Comparison of ENCODE assay signal across 9 cellular contexts in the genomic region with DNA sequence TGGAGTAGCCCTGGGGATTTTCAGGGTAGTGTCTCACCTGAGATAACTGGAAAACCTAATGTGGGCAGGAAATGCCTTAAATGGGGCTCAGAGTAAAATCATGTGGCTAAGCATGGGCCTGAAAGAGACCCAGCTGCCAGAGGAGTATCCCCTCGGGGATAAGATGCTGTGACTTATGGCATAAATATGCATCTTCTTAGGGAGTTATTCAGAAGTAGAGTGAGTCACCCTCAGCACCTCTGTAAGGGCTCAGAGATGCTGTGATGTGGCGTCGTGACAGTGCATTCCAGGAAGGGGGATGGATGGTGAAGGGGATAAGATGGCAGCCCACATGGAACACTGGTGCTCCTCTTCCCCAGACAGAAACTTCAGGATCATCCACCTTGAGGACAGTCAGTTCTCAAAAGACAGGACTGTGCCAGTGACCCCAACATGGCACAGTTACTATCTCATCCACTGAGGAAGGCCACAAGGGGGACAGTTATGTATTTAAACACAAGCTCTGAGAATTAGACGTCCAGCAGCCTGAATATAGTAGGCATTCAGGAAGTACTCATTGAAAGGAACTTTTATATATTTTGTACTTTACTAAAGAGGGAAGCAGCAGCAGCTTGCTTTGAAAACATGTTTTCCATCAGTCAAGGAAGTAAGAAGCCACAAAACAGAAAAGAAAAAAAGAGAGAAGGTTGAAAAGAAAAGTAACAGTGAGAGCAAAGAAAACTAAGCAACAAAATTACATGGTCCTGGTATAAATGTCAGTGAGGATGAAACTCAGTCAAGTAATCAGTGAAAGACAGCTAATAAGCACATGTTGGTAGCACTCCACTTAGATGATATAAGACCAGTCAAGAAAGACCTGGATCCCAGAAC. TPM values are rescaled to one million over a fixed set of nuclear protein-coding genes. Genes with fewer than 3 reads are reported as not detected.
DNase-seq lines count a peak whose midpoint lies in the region; ATAC-seq and TF ChIP-seq lines count a peak whose summit lies in the region.
"Had no signal": no experiment of that assay in that cellular context is flagged by ENCODE, and none has a peak within 500 bp of the region (broad histone marks: within the 10 kb centered on the region; RNA-seq: fewer than 3 reads in every experiment).

No MANE protein-coding gene starts in this region.

- DNase-seq in T-helper 1 cell: no peak
- DNase-seq in PC-9: peak; percentile 61 to 83
- no peak for DNase-seq in effector memory CD4-positive, alpha-beta T cell
- peak; percentile 56 for DNase-seq in stimulated activated naive CD8-positive, alpha-beta T cell treated with anti-CD3 and anti-CD28 coated beads, Interleukin-15, Interleukin-2, amounts not matched to agents 100 U/mL and 50 U/mL, for 24 hours
- no peak for DNase-seq in effector CD8-positive, alpha-beta T cell (lab: John Stamatoyannopoulos, UW)
- no peak for DNase-seq in endodermal cell
- DNase-seq: left lung had no signal

- peak; percentile 94 for ATAC-seq in stimulated activated naive CD8-positive, alpha-beta T cell treated with anti-CD3 and anti-CD28 coated beads, Interleukin-15, Interleukin-2, amounts not matched to agents 100 U/mL and 50 U/mL, for 24 hours
- ATAC-seq in GM21360 (IDR thresholded peaks at IDR 0.05; ENCODE audit: unreplicated experiment): no peak
- ATAC-seq: left lung had no signal

- H3K4me1 ChIP-seq in PC-9 (replicated peaks; ENCODE audit: insufficient read depth) (peaks cover 23% of the 10 kb centered on the region), endodermal cell (ENCODE audit: control insufficient read depth, insufficient read depth, low read length) (no peaks in the 10 kb centered on the region)
- H3K4me1 ChIP-seq in effector memory CD4-positive, alpha-beta T cell (ENCODE audit: control insufficient read depth, insufficient read depth, low read length, poor library complexity, severe bottlenecking): peaks cover 50% of the 10 kb centered on the region

- intact Hi-C loops in PC-9 (cut with micrococcal nuclease; ENCODE audit: unreplicated experiment): loop anchor here (1.0 kb wide), 1 partner anchor 10 kb away; no protein-coding TSS in a partner anchor

- peaks cover 9% of the 10 kb centered on the region for H3K27me3 Mint-ChIP-seq in T-helper 1 cell treated with Interleukin-12 subunit alpha and Interleukin-12 subunit beta and Interleukin-4 antibody, amounts not matched to agents 30 μg/mL and 1 μg/mL, for 36 hours (ENCODE audit: low read depth)
- H3K27me3 Mint-ChIP-seq in endodermal cell (ENCODE audit: insufficient read depth): peaks cover 65% of the 10 kb centered on the region

- no peaks in the 10 kb centered on the region for H3K79me2 ChIP-seq in PC-9 (ENCODE audit: low read depth)

- peaks cover 52% of the 10 kb centered on the region for H3K36me3 Mint-ChIP-seq in T-helper 1 cell treated with Interleukin-12 subunit alpha and Interleukin-12 subunit beta and Interleukin-4 antibody, amounts not matched to agents 30 μg/mL and 1 μg/mL, for 36 hours (ENCODE audit: low read depth)
- no peaks in the 10 kb centered on the region for H3K36me3 Mint-ChIP-seq in endodermal cell (ENCODE audit: low read depth)

- no peaks in the 10 kb centered on the region for H3K9me2 ChIP-seq in PC-9 (ENCODE audit: insufficient read depth)

- POLR2A ChIA-PET in PC-9 (lab: Charles Lee; ENCODE audit: unreplicated experiment): interaction anchor here (0.5 to 0.6 kb wide), 2 partner anchors 120 to 122 kb away, joined by 4 to 5 read pairs; no protein-coding TSS in a partner anchor

- H3K27me3 ChIP-seq in PC-9 (ENCODE audit: insufficient read depth, low read depth) (no peaks in the 10 kb centered on the region), endodermal cell (ENCODE audit: control insufficient read depth, insufficient read depth, low read length, poor library complexity, severe bottlenecking) (peaks cover 55% of the 10 kb centered on the region)
- H3K27me3 ChIP-seq in effector memory CD4-positive, alpha-beta T cell (replicated peaks; ENCODE audit: control insufficient read depth, insufficient read depth, low read length, poor library complexity, severe bottlenecking): no peaks in the 10 kb centered on the region

- H2AFZ ChIP-seq in PC-9: no peak overlapping the region; the same call in 1 of the 2 replicates

- peaks cover 39% of the 10 kb centered on the region for H3K4me1 Mint-ChIP-seq in T-helper 1 cell treated with Interleukin-12 subunit alpha and Interleukin-12 subunit beta and Interleukin-4 antibody, amounts not matched to agents 30 μg/mL and 1 μg/mL, for 36 hours (ENCODE audit: low read depth)
- peaks cover 4% of the 10 kb centered on the region for H3K4me1 Mint-ChIP-seq in endodermal cell

- H3K9me3 Mint-ChIP-seq in T-helper 1 cell treated with Interleukin-12 subunit alpha and Interleukin-12 subunit beta and Interleukin-4 antibody, amounts not matched to agents 30 μg/mL and 1 μg/mL, for 36 hours: no peaks in the 10 kb centered on the region
- no peaks in the 10 kb centered on the region for H3K9me3 Mint-ChIP-seq in endodermal cell

- H3K4me3 ChIP-seq in PC-9 (no peak overlapping the region), endodermal cell (ENCODE audit: low read length) (no peak overlapping the region)
- H3K4me3 ChIP-seq in effector memory CD4-positive, alpha-beta T cell (ENCODE audit: insufficient read depth, low read depth, low read length, poor library complexity, severe bottlenecking): peak overlapping the region; percentile 7
- H3K4me3 ChIP-seq: left lung had no signal

- WGBS in endodermal cell (ENCODE audit: insufficient coverage in 1 of 2, insufficient read length in 1 of 2), 2 experiments: 50 to 74% methylated on average over 1 to 4 of the region's 4 CpGs

- peak overlapping the region; percentile 49 for H3K4me3 Mint-ChIP-seq in T-helper 1 cell treated with Interleukin-12 subunit alpha and Interleukin-12 subunit beta and Interleukin-4 antibody, amounts not matched to agents 30 μg/mL and 1 μg/mL, for 36 hours
- no peak overlapping the region for H3K4me3 Mint-ChIP-seq in endodermal cell

- H3K36me3 ChIP-seq in PC-9 (ENCODE audit: low read depth): no peaks in the 10 kb centered on the region
- peaks cover 54% of the 10 kb centered on the region for H3K36me3 ChIP-seq in effector memory CD4-positive, alpha-beta T cell (ENCODE audit: control insufficient read depth, insufficient read depth, low read length)
- no peaks in the 10 kb centered on the region for H3K36me3 ChIP-seq in endodermal cell (ENCODE audit: control insufficient read depth, insufficient read depth, low read length)
- H3K36me3 ChIP-seq: left lung had no signal

- TF ChIP-seq CTCF in PC-9 (conservative IDR thresholded peaks at IDR 0.05): no peak
- no peak for TF ChIP-seq CTCF in endodermal cell (conservative IDR thresholded peaks at IDR 0.05)

- H3K27ac ChIP-seq in PC-9 (peak overlapping the region; percentile 25; the same call in 1 of the 2 replicates), endodermal cell (ENCODE audit: low read depth, low read length) (no peak overlapping the region)
- peak overlapping the region; percentile 49 for H3K27ac ChIP-seq in effector memory CD4-positive, alpha-beta T cell (ENCODE audit: insufficient read depth, low read length, poor library complexity, severe bottlenecking)
- H3K27ac ChIP-seq: left lung had no signal

- peak overlapping the region; percentile 62 for H3K27ac Mint-ChIP-seq in T-helper 1 cell treated with Interleukin-12 subunit alpha and Interleukin-12 subunit beta and Interleukin-4 antibody, amounts not matched to agents 30 μg/mL and 1 μg/mL, for 36 hours
- no peak overlapping the region for H3K27ac Mint-ChIP-seq in endodermal cell

- H3F3A ChIP-seq in PC-9 (ENCODE audit: insufficient read depth, low read depth): peaks cover 29% of the 10 kb centered on the region; the same call in 1 of the 2 replicates

- CTCF ChIA-PET in PC-9 (lab: Charles Lee): interaction anchor here (0.5 to 0.6 kb wide), 2 partner anchors 79 to 169 kb away, joined by 3 to 4 read pairs; no protein-coding TSS in a partner anchor

- TSS peak; percentile 67 for BruUV-seq in PC-9 (replicated peaks; lab: Mats Ljungman, UMichigan)

- peak overlapping the region; percentile 9; the same call in 1 of the 2 replicates for H3K4me2 ChIP-seq in PC-9

- H3K9me3 ChIP-seq in PC-9 (ENCODE audit: insufficient read depth, low read depth) (no peaks in the 10 kb centered on the region), endodermal cell (ENCODE audit: control insufficient read depth, low read length) (no peaks in the 10 kb centered on the region)
- H3K9me3 ChIP-seq in effector memory CD4-positive, alpha-beta T cell (ENCODE audit: control insufficient read depth, low read length): no peaks in the 10 kb centered on the region
- H3K9me3 ChIP-seq: left lung had no signal

- no peak overlapping the region for H3K9ac ChIP-seq in endodermal cell (ENCODE audit: extremely low read depth, low read length, poor library complexity, severe bottlenecking)

- H4K20me1 ChIP-seq in PC-9 (ENCODE audit: insufficient read depth): no peaks in the 10 kb centered on the region

RNA-seq across cellular contexts. Expression of a gene that starts 8.3 kb away (rescaled TPM):
- total RNA-seq in PC-9 (2021) (not detected in 2 replicates), endodermal cell (not detected)
- not detected for polyA plus RNA-seq in endodermal cell (2013, experiment 1 of 2)
- not detected for polyA plus RNA-seq in endodermal cell (2013, experiment 2 of 2)

RNA-seq across cellular contexts. Expression of a gene that starts 16.2 kb away (rescaled TPM):
- total RNA-seq in PC-9 (2021) (0.63 and 1.2 TPM in 2 replicates), endodermal cell (not detected)
- not detected for polyA plus RNA-seq in endodermal cell (2013, experiment 1 of 2)
- polyA plus RNA-seq in endodermal cell (2013, experiment 2 of 2): not detected

RNA-seq across cellular contexts. Expression of a gene that starts 40.1 kb away (rescaled TPM):
- total RNA-seq in PC-9 (2021): not detected in 2 replicates
- total RNA-seq in endodermal cell: not detected
- not detected for polyA plus RNA-seq in endodermal cell (2013, experiment 1 of 2)
- polyA plus RNA-seq in endodermal cell (2013, experiment 2 of 2): not detected
- total RNA-seq: left lung had no signal

RNA-seq across cellular contexts. Expression of a gene that starts 40.7 kb away (rescaled TPM):
- total RNA-seq in PC-9 (2021): 0.10 TPM in 1 of 2 replicates, not detected in the other
- not detected for total RNA-seq in endodermal cell
- polyA plus RNA-seq in endodermal cell (2013, experiment 1 of 2): not detected
- not detected for polyA plus RNA-seq in endodermal cell (2013, experiment 2 of 2)

Comparison
In these comparisons a context has a peak if more than half of its experiments do, and no peak if none do; other contexts are left out.
1. DNase-seq: peak in PC-9 (2 of 2) and stimulated activated naive CD8-positive, alpha-beta T cell treated with anti-CD3 and anti-CD28 coated beads, Interleukin-15, Interleukin-2, amounts not matched to agents 100 U/mL and 50 U/mL, for 24 hours (single experiment); none in T-helper 1 cell (0 of 5), effector memory CD4-positive, alpha-beta T cell (0 of 3), effector CD8-positive, alpha-beta T cell (single experiment) and endodermal cell (single experiment).